ENCODE assay signal across 3 cellular contexts in the genomic region with DNA sequence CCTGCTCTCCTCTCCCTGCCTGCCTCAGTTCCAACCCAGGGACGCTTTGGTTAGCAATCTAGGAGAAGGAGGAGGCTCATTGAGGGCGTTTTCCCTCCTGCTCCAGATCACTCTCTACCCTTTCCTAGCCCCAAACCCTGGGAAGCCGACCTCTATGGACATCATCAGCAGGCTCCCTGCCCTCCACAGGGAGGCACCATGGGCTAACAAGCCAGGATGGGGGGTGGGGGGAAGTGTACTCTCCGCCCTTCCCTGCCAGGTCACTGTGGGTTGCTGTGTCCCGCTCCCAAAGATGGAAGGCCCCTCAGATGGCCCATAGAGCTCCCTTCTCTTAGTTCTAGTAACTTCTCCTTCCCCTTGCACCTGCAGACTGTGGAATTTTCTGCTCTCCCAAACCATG.
TF ChIP-seq lines count a peak whose summit lies in the region.

No MANE protein-coding gene starts in this region.

TF ChIP-seq in liver, 16 proteins besides CTCF, POLR2A, EP300 and RAD21:
- TF ChIP-seq, protein P1, sequence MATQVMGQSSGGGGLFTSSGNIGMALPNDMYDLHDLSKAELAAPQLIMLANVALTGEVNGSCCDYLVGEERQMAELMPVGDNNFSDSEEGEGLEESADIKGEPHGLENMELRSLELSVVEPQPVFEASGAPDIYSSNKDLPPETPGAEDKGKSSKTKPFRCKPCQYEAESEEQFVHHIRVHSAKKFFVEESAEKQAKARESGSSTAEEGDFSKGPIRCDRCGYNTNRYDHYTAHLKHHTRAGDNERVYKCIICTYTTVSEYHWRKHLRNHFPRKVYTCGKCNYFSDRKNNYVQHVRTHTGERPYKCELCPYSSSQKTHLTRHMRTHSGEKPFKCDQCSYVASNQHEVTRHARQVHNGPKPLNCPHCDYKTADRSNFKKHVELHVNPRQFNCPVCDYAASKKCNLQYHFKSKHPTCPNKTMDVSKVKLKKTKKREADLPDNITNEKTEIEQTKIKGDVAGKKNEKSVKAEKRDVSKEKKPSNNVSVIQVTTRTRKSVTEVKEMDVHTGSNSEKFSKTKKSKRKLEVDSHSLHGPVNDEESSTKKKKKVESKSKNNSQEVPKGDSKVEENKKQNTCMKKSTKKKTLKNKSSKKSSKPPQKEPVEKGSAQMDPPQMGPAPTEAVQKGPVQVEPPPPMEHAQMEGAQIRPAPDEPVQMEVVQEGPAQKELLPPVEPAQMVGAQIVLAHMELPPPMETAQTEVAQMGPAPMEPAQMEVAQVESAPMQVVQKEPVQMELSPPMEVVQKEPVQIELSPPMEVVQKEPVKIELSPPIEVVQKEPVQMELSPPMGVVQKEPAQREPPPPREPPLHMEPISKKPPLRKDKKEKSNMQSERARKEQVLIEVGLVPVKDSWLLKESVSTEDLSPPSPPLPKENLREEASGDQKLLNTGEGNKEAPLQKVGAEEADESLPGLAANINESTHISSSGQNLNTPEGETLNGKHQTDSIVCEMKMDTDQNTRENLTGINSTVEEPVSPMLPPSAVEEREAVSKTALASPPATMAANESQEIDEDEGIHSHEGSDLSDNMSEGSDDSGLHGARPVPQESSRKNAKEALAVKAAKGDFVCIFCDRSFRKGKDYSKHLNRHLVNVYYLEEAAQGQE (IDR thresholded peaks at IDR 0.05) = no peak
TF ChIP-seq in liver: peak in this region for 0.

TF ChIP-seq in HepG2, 621 proteins besides CTCF, POLR2A, EP300 and RAD21:
- TF ChIP-seq, protein P2, sequence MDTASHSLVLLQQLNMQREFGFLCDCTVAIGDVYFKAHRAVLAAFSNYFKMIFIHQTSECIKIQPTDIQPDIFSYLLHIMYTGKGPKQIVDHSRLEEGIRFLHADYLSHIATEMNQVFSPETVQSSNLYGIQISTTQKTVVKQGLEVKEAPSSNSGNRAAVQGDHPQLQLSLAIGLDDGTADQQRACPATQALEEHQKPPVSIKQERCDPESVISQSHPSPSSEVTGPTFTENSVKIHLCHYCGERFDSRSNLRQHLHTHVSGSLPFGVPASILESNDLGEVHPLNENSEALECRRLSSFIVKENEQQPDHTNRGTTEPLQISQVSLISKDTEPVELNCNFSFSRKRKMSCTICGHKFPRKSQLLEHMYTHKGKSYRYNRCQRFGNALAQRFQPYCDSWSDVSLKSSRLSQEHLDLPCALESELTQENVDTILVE (CRISPR knock-in tag; IDR thresholded peaks at IDR 0.05) = no peak
- TF ChIP-seq, protein P3, sequence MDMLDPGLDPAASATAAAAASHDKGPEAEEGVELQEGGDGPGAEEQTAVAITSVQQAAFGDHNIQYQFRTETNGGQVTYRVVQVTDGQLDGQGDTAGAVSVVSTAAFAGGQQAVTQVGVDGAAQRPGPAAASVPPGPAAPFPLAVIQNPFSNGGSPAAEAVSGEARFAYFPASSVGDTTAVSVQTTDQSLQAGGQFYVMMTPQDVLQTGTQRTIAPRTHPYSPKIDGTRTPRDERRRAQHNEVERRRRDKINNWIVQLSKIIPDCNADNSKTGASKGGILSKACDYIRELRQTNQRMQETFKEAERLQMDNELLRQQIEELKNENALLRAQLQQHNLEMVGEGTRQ (IDR thresholded peaks at IDR 0.05; ENCODE audit: low read depth, low read length) = no peak
- TF ChIP-seq, protein P3 (CRISPR knock-in tag; IDR thresholded peaks at IDR 0.05; ENCODE audit: borderline replicate concordance) = no peak
- TF ChIP-seq BCL6 (CRISPR knock-in tag; IDR thresholded peaks at IDR 0.05) = no peak
- TF ChIP-seq, protein P4, sequence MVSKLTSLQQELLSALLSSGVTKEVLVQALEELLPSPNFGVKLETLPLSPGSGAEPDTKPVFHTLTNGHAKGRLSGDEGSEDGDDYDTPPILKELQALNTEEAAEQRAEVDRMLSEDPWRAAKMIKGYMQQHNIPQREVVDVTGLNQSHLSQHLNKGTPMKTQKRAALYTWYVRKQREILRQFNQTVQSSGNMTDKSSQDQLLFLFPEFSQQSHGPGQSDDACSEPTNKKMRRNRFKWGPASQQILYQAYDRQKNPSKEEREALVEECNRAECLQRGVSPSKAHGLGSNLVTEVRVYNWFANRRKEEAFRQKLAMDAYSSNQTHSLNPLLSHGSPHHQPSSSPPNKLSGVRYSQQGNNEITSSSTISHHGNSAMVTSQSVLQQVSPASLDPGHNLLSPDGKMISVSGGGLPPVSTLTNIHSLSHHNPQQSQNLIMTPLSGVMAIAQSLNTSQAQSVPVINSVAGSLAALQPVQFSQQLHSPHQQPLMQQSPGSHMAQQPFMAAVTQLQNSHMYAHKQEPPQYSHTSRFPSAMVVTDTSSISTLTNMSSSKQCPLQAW (CRISPR knock-in tag; IDR thresholded peaks at IDR 0.05) = no peak
- no peak for TF ChIP-seq SETDB1 (CRISPR knock-in tag; IDR thresholded peaks at IDR 0.05; ENCODE audit: borderline replicate concordance)
- TF ChIP-seq, protein P5, sequence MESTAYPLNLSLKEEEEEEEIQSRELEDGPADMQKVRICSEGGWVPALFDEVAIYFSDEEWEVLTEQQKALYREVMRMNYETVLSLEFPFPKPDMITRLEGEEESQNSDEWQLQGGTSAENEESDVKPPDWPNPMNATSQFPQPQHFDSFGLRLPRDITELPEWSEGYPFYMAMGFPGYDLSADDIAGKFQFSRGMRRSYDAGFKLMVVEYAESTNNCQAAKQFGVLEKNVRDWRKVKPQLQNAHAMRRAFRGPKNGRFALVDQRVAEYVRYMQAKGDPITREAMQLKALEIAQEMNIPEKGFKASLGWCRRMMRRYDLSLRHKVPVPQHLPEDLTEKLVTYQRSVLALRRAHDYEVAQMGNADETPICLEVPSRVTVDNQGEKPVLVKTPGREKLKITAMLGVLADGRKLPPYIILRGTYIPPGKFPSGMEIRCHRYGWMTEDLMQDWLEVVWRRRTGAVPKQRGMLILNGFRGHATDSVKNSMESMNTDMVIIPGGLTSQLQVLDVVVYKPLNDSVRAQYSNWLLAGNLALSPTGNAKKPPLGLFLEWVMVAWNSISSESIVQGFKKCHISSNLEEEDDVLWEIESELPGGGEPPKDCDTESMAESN (CRISPR knock-in tag; conservative IDR thresholded peaks at IDR 0.05) = no peak

TF ChIP-seq in H1, 55 proteins besides CTCF, POLR2A, EP300 and RAD21:
- TF ChIP-seq, protein P6, sequence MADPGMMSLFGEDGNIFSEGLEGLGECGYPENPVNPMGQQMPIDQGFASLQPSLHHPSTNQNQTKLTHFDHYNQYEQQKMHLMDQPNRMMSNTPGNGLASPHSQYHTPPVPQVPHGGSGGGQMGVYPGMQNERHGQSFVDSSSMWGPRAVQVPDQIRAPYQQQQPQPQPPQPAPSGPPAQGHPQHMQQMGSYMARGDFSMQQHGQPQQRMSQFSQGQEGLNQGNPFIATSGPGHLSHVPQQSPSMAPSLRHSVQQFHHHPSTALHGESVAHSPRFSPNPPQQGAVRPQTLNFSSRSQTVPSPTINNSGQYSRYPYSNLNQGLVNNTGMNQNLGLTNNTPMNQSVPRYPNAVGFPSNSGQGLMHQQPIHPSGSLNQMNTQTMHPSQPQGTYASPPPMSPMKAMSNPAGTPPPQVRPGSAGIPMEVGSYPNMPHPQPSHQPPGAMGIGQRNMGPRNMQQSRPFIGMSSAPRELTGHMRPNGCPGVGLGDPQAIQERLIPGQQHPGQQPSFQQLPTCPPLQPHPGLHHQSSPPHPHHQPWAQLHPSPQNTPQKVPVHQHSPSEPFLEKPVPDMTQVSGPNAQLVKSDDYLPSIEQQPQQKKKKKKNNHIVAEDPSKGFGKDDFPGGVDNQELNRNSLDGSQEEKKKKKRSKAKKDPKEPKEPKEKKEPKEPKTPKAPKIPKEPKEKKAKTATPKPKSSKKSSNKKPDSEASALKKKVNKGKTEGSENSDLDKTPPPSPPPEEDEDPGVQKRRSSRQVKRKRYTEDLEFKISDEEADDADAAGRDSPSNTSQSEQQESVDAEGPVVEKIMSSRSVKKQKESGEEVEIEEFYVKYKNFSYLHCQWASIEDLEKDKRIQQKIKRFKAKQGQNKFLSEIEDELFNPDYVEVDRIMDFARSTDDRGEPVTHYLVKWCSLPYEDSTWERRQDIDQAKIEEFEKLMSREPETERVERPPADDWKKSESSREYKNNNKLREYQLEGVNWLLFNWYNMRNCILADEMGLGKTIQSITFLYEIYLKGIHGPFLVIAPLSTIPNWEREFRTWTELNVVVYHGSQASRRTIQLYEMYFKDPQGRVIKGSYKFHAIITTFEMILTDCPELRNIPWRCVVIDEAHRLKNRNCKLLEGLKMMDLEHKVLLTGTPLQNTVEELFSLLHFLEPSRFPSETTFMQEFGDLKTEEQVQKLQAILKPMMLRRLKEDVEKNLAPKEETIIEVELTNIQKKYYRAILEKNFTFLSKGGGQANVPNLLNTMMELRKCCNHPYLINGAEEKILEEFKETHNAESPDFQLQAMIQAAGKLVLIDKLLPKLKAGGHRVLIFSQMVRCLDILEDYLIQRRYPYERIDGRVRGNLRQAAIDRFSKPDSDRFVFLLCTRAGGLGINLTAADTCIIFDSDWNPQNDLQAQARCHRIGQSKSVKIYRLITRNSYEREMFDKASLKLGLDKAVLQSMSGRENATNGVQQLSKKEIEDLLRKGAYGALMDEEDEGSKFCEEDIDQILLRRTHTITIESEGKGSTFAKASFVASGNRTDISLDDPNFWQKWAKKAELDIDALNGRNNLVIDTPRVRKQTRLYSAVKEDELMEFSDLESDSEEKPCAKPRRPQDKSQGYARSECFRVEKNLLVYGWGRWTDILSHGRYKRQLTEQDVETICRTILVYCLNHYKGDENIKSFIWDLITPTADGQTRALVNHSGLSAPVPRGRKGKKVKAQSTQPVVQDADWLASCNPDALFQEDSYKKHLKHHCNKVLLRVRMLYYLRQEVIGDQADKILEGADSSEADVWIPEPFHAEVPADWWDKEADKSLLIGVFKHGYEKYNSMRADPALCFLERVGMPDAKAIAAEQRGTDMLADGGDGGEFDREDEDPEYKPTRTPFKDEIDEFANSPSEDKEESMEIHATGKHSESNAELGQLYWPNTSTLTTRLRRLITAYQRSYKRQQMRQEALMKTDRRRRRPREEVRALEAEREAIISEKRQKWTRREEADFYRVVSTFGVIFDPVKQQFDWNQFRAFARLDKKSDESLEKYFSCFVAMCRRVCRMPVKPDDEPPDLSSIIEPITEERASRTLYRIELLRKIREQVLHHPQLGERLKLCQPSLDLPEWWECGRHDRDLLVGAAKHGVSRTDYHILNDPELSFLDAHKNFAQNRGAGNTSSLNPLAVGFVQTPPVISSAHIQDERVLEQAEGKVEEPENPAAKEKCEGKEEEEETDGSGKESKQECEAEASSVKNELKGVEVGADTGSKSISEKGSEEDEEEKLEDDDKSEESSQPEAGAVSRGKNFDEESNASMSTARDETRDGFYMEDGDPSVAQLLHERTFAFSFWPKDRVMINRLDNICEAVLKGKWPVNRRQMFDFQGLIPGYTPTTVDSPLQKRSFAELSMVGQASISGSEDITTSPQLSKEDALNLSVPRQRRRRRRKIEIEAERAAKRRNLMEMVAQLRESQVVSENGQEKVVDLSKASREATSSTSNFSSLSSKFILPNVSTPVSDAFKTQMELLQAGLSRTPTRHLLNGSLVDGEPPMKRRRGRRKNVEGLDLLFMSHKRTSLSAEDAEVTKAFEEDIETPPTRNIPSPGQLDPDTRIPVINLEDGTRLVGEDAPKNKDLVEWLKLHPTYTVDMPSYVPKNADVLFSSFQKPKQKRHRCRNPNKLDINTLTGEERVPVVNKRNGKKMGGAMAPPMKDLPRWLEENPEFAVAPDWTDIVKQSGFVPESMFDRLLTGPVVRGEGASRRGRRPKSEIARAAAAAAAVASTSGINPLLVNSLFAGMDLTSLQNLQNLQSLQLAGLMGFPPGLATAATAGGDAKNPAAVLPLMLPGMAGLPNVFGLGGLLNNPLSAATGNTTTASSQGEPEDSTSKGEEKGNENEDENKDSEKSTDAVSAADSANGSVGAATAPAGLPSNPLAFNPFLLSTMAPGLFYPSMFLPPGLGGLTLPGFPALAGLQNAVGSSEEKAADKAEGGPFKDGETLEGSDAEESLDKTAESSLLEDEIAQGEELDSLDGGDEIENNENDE (IDR thresholded peaks at IDR 0.05; ENCODE audit: insufficient replicate concordance, low read length) = no peak
- TF ChIP-seq TBP (IDR thresholded peaks at IDR 0.05; ENCODE audit: low read depth, low read length) = no peak
- TF ChIP-seq BRCA1 (IDR thresholded peaks at IDR 0.05; ENCODE audit: low read depth, low read length) = no peak
- no peak for TF ChIP-seq SIN3A (conservative IDR thresholded peaks at IDR 0.05 in 1 of 2, IDR thresholded peaks at IDR 0.05 in 1 of 2; ENCODE audit: low read depth in 1 of 2, low read length in 2 of 2)
- no peak for TF ChIP-seq KDM5A (IDR thresholded peaks at IDR 0.05; ENCODE audit: low read length)
- no peak for TF ChIP-seq JUND (IDR thresholded peaks at IDR 0.05; ENCODE audit: low read length)
- no peak for TF ChIP-seq CBX5 (IDR thresholded peaks at IDR 0.05; ENCODE audit: low read depth, low read length)
- TF ChIP-seq, protein P7, sequence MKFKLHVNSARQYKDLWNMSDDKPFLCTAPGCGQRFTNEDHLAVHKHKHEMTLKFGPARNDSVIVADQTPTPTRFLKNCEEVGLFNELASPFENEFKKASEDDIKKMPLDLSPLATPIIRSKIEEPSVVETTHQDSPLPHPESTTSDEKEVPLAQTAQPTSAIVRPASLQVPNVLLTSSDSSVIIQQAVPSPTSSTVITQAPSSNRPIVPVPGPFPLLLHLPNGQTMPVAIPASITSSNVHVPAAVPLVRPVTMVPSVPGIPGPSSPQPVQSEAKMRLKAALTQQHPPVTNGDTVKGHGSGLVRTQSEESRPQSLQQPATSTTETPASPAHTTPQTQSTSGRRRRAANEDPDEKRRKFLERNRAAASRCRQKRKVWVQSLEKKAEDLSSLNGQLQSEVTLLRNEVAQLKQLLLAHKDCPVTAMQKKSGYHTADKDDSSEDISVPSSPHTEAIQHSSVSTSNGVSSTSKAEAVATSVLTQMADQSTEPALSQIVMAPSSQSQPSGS (IDR thresholded peaks at IDR 0.05; ENCODE audit: low read length) = no peak
- no peak for TF ChIP-seq BCL11A (IDR thresholded peaks at IDR 0.05; ENCODE audit: low read depth in 2 of 2, low read length in 2 of 2)
- TF ChIP-seq EGR1 (IDR thresholded peaks at IDR 0.05; ENCODE audit: borderline replicate concordance, low read depth, low read length) = no peak
- no peak for TF ChIP-seq KDM1A (IDR thresholded peaks at IDR 0.05; ENCODE audit: borderline replicate concordance, low read length)
- no peak for TF ChIP-seq ZNF274 (IDR thresholded peaks at IDR 0.05; ENCODE audit: borderline replicate concordance, extremely low read depth, low read length)
- TF ChIP-seq HDAC2 (IDR thresholded peaks at IDR 0.05; ENCODE audit: borderline replicate concordance in 1 of 2, low read depth in 2 of 2, low read length in 2 of 2) = no peak
- TF ChIP-seq POU5F1 (IDR thresholded peaks at IDR 0.05; ENCODE audit: low read depth, low read length) = no peak
- TF ChIP-seq CHD2 (IDR thresholded peaks at IDR 0.05; ENCODE audit: low read length) = no peak
- no peak for TF ChIP-seq TCF12 (IDR thresholded peaks at IDR 0.05; ENCODE audit: low read depth, low read length)
- no peak for TF ChIP-seq RFX5 (IDR thresholded peaks at IDR 0.05; ENCODE audit: borderline replicate concordance, low read depth, low read length)
